ENCODE assay signal across 25 cellular contexts in the genomic region with DNA sequence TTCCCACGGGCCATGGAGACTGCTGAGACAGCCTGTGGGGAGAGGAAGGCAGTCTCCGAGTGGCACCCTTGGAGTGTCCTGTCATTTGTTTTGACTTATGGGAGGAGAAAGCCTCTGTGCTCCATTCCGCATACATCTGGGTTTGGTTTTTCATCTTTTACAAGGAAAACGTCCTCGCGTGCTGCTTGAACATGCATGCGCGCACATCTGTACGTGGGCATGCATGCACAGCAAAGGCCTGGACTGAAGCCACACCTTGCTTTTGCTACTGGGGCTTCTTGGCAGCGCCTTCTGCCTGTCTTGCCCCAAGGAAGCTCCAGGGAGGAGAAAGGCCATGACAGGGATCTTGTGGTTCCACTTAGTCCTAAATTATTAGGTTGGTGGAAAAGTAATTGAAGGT.
"Had no signal": no experiment of that assay in that cellular context is flagged by ENCODE, and none has a peak within 500 bp of the region (broad histone marks: within the 10 kb centered on the region; RNA-seq: fewer than 3 reads in every experiment).

No MANE protein-coding gene starts in this region.

- H2AFZ ChIP-seq: neural progenitor cell had no signal

- H3K4me2 ChIP-seq: neural progenitor cell, smooth muscle cell had no signal

- H3K9me3 ChIP-seq: left ventricle myocardium inferior, neutrophil, ovary, right atrium auricular region, right lobe of liver, tibial nerve, uterus had no signal

- ATAC-seq: natural killer cell; stimulated activated memory B cell treated with anti-CD40 and anti-IgM and Interleukin-4, amounts not matched to agents 10 μg/mL and 1 μg/mL and 100 μg/mL, for 72 hours had no signal

- H3K4me1 ChIP-seq: uterus had no signal

- H3K27ac ChIP-seq: left ventricle myocardium inferior, neural progenitor cell, neutrophil, ovary, right atrium auricular region, right lobe of liver, tibial nerve, uterus had no signal

- DNase-seq: hippocampal formation; islet precursor cell; left ventricle myocardium inferior; mesendoderm; naive B cell; natural killer cell; nephron progenitor cell; occipital lobe; ovary; right lobe of liver; stimulated activated CD4-positive, alpha-beta T cell treated with anti-CD3 and anti-CD28 coated beads, Interleukin-1b, Interleukin-23, amount 100 ng/mL, for 48 hours; stimulated activated CD4-positive, alpha-beta T cell treated with anti-CD3 and anti-CD28 coated beads, Interleukin-2, amount 100 ng/mL, for 48 hours; stimulated activated CD4-positive, alpha-beta T cell treated with anti-CD3 and anti-CD28 coated beads, Interleukin-4, amount 100 ng/mL, for 4 hours; stimulated activated CD8-positive, alpha-beta memory T cell treated with anti-CD3 and anti-CD28 coated beads, Interleukin-4, amount 100 ng/mL, for 48 hours; stimulated activated naive CD4-positive, alpha-beta T cell treated with Interleukin-2 at 50 U/mL for 16 hours; stimulated activated naive CD8-positive, alpha-beta T cell treated with anti-CD3 and anti-CD28 coated beads, Interleukin-15, amount 100 ng/mL, for 72 hours; substantia nigra; uterus had no signal

- H3K4me3 ChIP-seq: left ventricle myocardium inferior, lung, neural progenitor cell, ovary, right atrium auricular region, right lobe of liver, smooth muscle cell, tibial nerve, uterus had no signal

- H3K27me3 ChIP-seq: neutrophil, ovary, right atrium auricular region, right lobe of liver, tibial nerve, uterus had no signal

- H3K36me3 ChIP-seq: neural progenitor cell, ovary, uterus had no signal
